14 cellular contexts compared by ENCODE assay signal in genomic region chr9:112094240-112094639, GRCh38.
"Had no signal": no experiment of that assay in that cellular context is flagged by ENCODE, and none has a peak within 500 bp of the region (broad histone marks: within the 10 kb centered on the region; RNA-seq: fewer than 3 reads in every experiment).

No MANE protein-coding gene starts in this region.

- H3K9me3 Mint-ChIP-seq: activated naive CD4-positive, alpha-beta T cell treated with anti-CD3 and anti-CD28 coated beads, Interleukin-2, amount 10 ng/mL, durations not matched to agents 7 days and 5 days; activated T-cell treated with anti-CD3 and anti-CD28 coated beads, Interleukin-2, amount 50 U/mL, for 4 hours had no signal

- DNase-seq: activated effector memory CD4-positive, alpha-beta T cell treated with Interleukin-2 at 50 U/mL for 16 hours; activated naive CD4-positive, alpha-beta T cell treated with anti-CD3 and anti-CD28 coated beads, Interleukin-2, amount 10 ng/mL, durations not matched to agents 7 days and 5 days; activated T-cell treated with anti-CD3 and anti-CD28 coated beads, Interleukin-2, amount 50 U/mL, for 4 hours; adrenal gland; dermis blood vessel endothelial cell; effector memory CD4-positive, alpha-beta T cell; esophagus squamous epithelium; left ventricle myocardium superior; right cardiac atrium; upper lobe of right lung had no signal

- H3K4me3 Mint-ChIP-seq: activated naive CD4-positive, alpha-beta T cell treated with anti-CD3 and anti-CD28 coated beads, Interleukin-2, amount 10 ng/mL, durations not matched to agents 7 days and 5 days; activated T-cell treated with anti-CD3 and anti-CD28 coated beads, Interleukin-2, amount 50 U/mL, for 4 hours; neural progenitor cell had no signal

- H3K9me3 ChIP-seq: adrenal gland, esophagus squamous epithelium, prostate gland, upper lobe of right lung had no signal

- ATAC-seq: activated CD4-positive, CD25-positive, alpha-beta regulatory T cell treated with anti-CD3 and anti-CD28 coated beads, Interleukin-2, amount 50 U/mL, for 24 hours; activated T-cell treated with anti-CD3 and anti-CD28 coated beads, Interleukin-2, amount 50 U/mL, for 4 hours; left ventricle myocardium superior; right cardiac atrium; SK-N-SH treated with all-trans-retinoic acid at 6 μM for 48 hours; upper lobe of right lung had no signal

- H3K27me3 Mint-ChIP-seq: activated naive CD4-positive, alpha-beta T cell treated with anti-CD3 and anti-CD28 coated beads, Interleukin-2, amount 10 ng/mL, durations not matched to agents 7 days and 5 days had no signal

- H3K27ac Mint-ChIP-seq: activated naive CD4-positive, alpha-beta T cell treated with anti-CD3 and anti-CD28 coated beads, Interleukin-2, amount 10 ng/mL, durations not matched to agents 7 days and 5 days; neural progenitor cell had no signal
